In the genomic region with DNA sequence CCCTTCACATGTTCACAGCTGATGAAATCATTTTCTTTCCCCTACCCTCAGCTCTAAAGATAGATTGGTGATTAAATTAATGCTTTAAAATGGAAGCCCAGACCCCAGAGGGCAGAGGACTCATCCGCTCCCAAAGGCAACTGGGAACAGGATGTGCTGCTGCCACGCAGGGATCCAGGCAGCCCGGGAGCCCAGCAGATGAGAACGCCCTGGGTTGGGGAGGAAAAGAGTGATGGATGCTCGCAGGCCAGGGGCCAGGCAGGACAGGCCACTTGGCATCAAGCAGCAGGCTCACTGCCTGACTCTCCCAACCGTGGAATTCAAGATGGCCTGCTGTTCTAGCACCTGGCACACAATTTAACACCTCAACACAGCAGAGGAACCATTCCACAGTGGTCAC, we compare ENCODE assay signal across 30 cellular contexts.
"Had no signal": no experiment of that assay in that cellular context is flagged by ENCODE, and none has a peak within 500 bp of the region (broad histone marks: within the 10 kb centered on the region; RNA-seq: fewer than 3 reads in every experiment).

No MANE protein-coding gene starts in this region.

- DNase-seq: activated CD4-positive, alpha-beta T cell treated with anti-CD3 and anti-CD28 coated beads for 4 hours; activated CD4-positive, alpha-beta T cell treated with anti-CD3 and anti-CD28 coated beads, Interleukin-2, amount 50 U/mL, for 4 hours; activated CD4-positive, CD25-positive, alpha-beta regulatory T cell; activated CD8-positive, alpha-beta memory T cell treated with anti-CD3 and anti-CD28 coated beads for 24 hours; activated effector memory CD4-positive, alpha-beta T cell treated with anti-CD3 and anti-CD28 coated beads, Interleukin-2, amount 50 U/mL, for 16 hours; activated naive CD4-positive, alpha-beta T cell treated with anti-CD3 and anti-CD28 coated beads for 36 hours; activated naive CD8-positive, alpha-beta T cell treated with anti-CD3 and anti-CD28 coated beads for 36 hours; activated T-cell treated with anti-CD3 and anti-CD28 coated beads, Interleukin-2, amount 50 U/mL, for 1 hour; aorta; body of pancreas; effector CD4-positive, alpha-beta T cell; foreskin keratinocyte; left ventricle myocardium superior; mucosa of descending colon; nephron progenitor cell; occipital lobe; spleen; stimulated activated naive CD4-positive, alpha-beta T cell; T-helper 1 cell; tibial artery; upper lobe of right lung had no signal

- H3K27ac ChIP-seq: cardiac muscle cell, esophagus muscularis mucosa, foreskin keratinocyte, parathyroid adenoma, right atrium auricular region, spleen, suprapubic skin, tibial artery, upper lobe of right lung had no signal

- H3K4me3 Mint-ChIP-seq: activated naive CD4-positive, alpha-beta T cell treated with anti-CD3 and anti-CD28 coated beads for 36 hours; activated naive CD8-positive, alpha-beta T cell treated with anti-CD3 and anti-CD28 coated beads for 36 hours; activated T-helper 1 cell treated with anti-CD3 and anti-CD28 coated beads, Interleukin-12 subunit alpha, Interleukin-12 subunit beta, Interleukin-2, Interleukin-4 antibody, amounts not matched to agents 30 ng/mL and 10 ng/mL and 1 ng/mL, durations not matched to agents 14 hours and 24 hours and 36 hours; dendritic cell treated with granulocyte-macrophage colony-stimulating factor and Interleukin-4, amounts not matched to agents 40 ng/mL and 50 ng/mL, for 4 days; nephron progenitor cell; T-helper 2 cell treated with Interferon-gamma antibody and Interleukin-4, amounts not matched to agents 5 μg/mL and 100 μg/mL, for 36 hours had no signal

- ATAC-seq: body of pancreas, foreskin keratinocyte, left ventricle myocardium superior, mucosa of descending colon, upper lobe of right lung had no signal

- H3K27ac Mint-ChIP-seq: activated naive CD4-positive, alpha-beta T cell treated with anti-CD3 and anti-CD28 coated beads for 36 hours; activated naive CD8-positive, alpha-beta T cell treated with anti-CD3 and anti-CD28 coated beads for 36 hours; activated T-helper 1 cell treated with anti-CD3 and anti-CD28 coated beads, Interleukin-12 subunit alpha, Interleukin-12 subunit beta, Interleukin-2, Interleukin-4 antibody, amounts not matched to agents 30 ng/mL and 10 ng/mL and 1 ng/mL, durations not matched to agents 14 hours and 24 hours and 36 hours; nephron progenitor cell; T-helper 2 cell treated with Interferon-gamma antibody and Interleukin-4, amounts not matched to agents 5 μg/mL and 100 μg/mL, for 36 hours had no signal

- H3K9me3 Mint-ChIP-seq: activated naive CD4-positive, alpha-beta T cell treated with anti-CD3 and anti-CD28 coated beads for 36 hours; activated naive CD8-positive, alpha-beta T cell treated with anti-CD3 and anti-CD28 coated beads for 36 hours; activated T-helper 1 cell treated with anti-CD3 and anti-CD28 coated beads, Interleukin-12 subunit alpha, Interleukin-12 subunit beta, Interleukin-2, Interleukin-4 antibody, amounts not matched to agents 30 ng/mL and 10 ng/mL and 1 ng/mL, durations not matched to agents 14 hours and 24 hours and 36 hours; dendritic cell treated with granulocyte-macrophage colony-stimulating factor and Interleukin-4, amounts not matched to agents 40 ng/mL and 50 ng/mL, for 4 days; nephron progenitor cell; T-helper 2 cell treated with Interferon-gamma antibody and Interleukin-4, amounts not matched to agents 5 μg/mL and 100 μg/mL, for 36 hours had no signal

- H3K4me3 ChIP-seq: adrenal gland, body of pancreas, cardiac muscle cell, esophagus muscularis mucosa, mucosa of descending colon, right atrium auricular region, spleen, suprapubic skin, tibial artery, upper lobe of right lung had no signal

- H3K9me3 ChIP-seq: adrenal gland, body of pancreas, esophagus muscularis mucosa, mucosa of descending colon, right atrium auricular region, spleen, suprapubic skin, tibial artery, upper lobe of right lung had no signal

- H3K9ac ChIP-seq: parathyroid adenoma had no signal

- H3K79me2 ChIP-seq: parathyroid adenoma had no signal

- H3K27me3 ChIP-seq: adrenal gland, body of pancreas, cardiac muscle cell, esophagus muscularis mucosa, foreskin keratinocyte, right atrium auricular region, spleen, suprapubic skin, tibial artery, upper lobe of right lung had no signal

- H2AFZ ChIP-seq: parathyroid adenoma had no signal

- H3K4me1 Mint-ChIP-seq: activated naive CD8-positive, alpha-beta T cell treated with anti-CD3 and anti-CD28 coated beads for 36 hours; nephron progenitor cell had no signal

- H3K4me1 ChIP-seq: adrenal gland, esophagus muscularis mucosa, foreskin keratinocyte, parathyroid adenoma, right atrium auricular region, spleen, suprapubic skin, tibial artery, upper lobe of right lung had no signal

- H3K27me3 Mint-ChIP-seq: activated naive CD8-positive, alpha-beta T cell treated with anti-CD3 and anti-CD28 coated beads for 36 hours; dendritic cell treated with granulocyte-macrophage colony-stimulating factor and Interleukin-4, amounts not matched to agents 40 ng/mL and 50 ng/mL, for 4 days had no signal
